13 cellular contexts compared by ENCODE assay signal in genomic region chr6:158769228-158769627, GRCh38. TPM values are rescaled to one million over a fixed set of nuclear protein-coding genes. Genes with fewer than 3 reads are reported as not detected.
DNase-seq lines count a peak whose midpoint lies in the region; ATAC-seq and TF ChIP-seq lines count a peak whose summit lies in the region.
"Had no signal": no experiment of that assay in that cellular context is flagged by ENCODE, and none has a peak within 500 bp of the region (broad histone marks: within the 10 kb centered on the region; RNA-seq: fewer than 3 reads in every experiment).

No MANE protein-coding gene starts in this region.

- intact Hi-C loops in activated naive CD4-positive, alpha-beta T cell treated with anti-CD3 and anti-CD28 coated beads for 36 hours (cut with micrococcal nuclease) = no loop called here
- intact Hi-C loops in left ventricle myocardium inferior (cut with micrococcal nuclease) = no loop called here

- no peaks in the 10 kb centered on the region for H3K9me3 Mint-ChIP-seq in activated naive CD4-positive, alpha-beta T cell treated with anti-CD3 and anti-CD28 coated beads for 36 hours
- no peaks in the 10 kb centered on the region for H3K9me3 Mint-ChIP-seq in activated CD8-positive, alpha-beta T cell treated with anti-CD3 and anti-CD28 coated beads, Interleukin-2, amount 10 ng/mL, durations not matched to agents 7 days and 5 days (ENCODE audit: insufficient read depth)
- H3K9me3 Mint-ChIP-seq in stimulated activated naive B cell treated with anti-CD40 and anti-IgM and Interleukin-4, amounts not matched to agents 10 μg/mL and 1 μg/mL and 100 μg/mL, for 72 hours = no peaks in the 10 kb centered on the region
- H3K9me3 Mint-ChIP-seq: activated naive CD4-positive, alpha-beta T cell treated with anti-CD3 and anti-CD28 coated beads, Interleukin-2, amount 50 U/mL, for 24 hours had no signal

- CTCF ChIA-PET in activated naive CD4-positive, alpha-beta T cell treated with anti-CD3 and anti-CD28 coated beads for 36 hours (lab: Charles Lee) = interaction anchor here (0.5 to 1.7 kb wide), 3 partner anchors 66 to 407 kb away, joined by 3 to 6 read pairs (median 5); no protein-coding TSS in a partner anchor
- CTCF ChIA-PET in activated CD8-positive, alpha-beta T cell treated with anti-CD3 and anti-CD28 coated beads, Interleukin-2, amount 10 ng/mL, durations not matched to agents 7 days and 5 days (lab: Charles Lee) = interaction anchor here (1.2 to 1.3 kb wide), 3 partner anchors 12 to 65 kb away, joined by 3 to 4 read pairs (median 3); no protein-coding TSS in a partner anchor

- no peaks in the 10 kb centered on the region for H3K27me3 ChIP-seq in left ventricle myocardium inferior (ENCODE audit: low read depth)
- H3K27me3 ChIP-seq: MG63 had no signal

- peak overlapping the region; percentile 85 for H3K27ac ChIP-seq in left ventricle myocardium inferior (replicated peaks)

- no peak for TF ChIP-seq CTCF in left ventricle myocardium inferior (IDR thresholded peaks at IDR 0.05; ENCODE audit: borderline replicate concordance)

- ATAC-seq in activated CD8-positive, alpha-beta T cell treated with anti-CD3 and anti-CD28 coated beads, Interleukin-2, amount 10 ng/mL, durations not matched to agents 7 days and 5 days = no peak
- ATAC-seq in stimulated activated naive B cell treated with anti-CD40 and anti-IgM and Interleukin-4, amounts not matched to agents 10 μg/mL and 1 μg/mL and 100 μg/mL, for 72 hours (replicated peaks) = no peak

- H3K4me1 ChIP-seq in left ventricle myocardium inferior = peaks cover 68% of the 10 kb centered on the region

- peaks cover 37% of the 10 kb centered on the region for H3K4me1 Mint-ChIP-seq in activated naive CD4-positive, alpha-beta T cell treated with anti-CD3 and anti-CD28 coated beads for 36 hours (ENCODE audit: low read depth)
- peaks cover 32% of the 10 kb centered on the region for H3K4me1 Mint-ChIP-seq in activated CD8-positive, alpha-beta T cell treated with anti-CD3 and anti-CD28 coated beads, Interleukin-2, amount 10 ng/mL, durations not matched to agents 7 days and 5 days (ENCODE audit: low read depth)
- H3K4me1 Mint-ChIP-seq in stimulated activated naive B cell treated with anti-CD40 and anti-IgM and Interleukin-4, amounts not matched to agents 10 μg/mL and 1 μg/mL and 100 μg/mL, for 72 hours = peaks cover 22 to 39% of the 10 kb centered on the region in 2 donors

- H3K9me3 ChIP-seq in left ventricle myocardium inferior (replicated peaks) = no peaks in the 10 kb centered on the region
- H3K9me3 ChIP-seq: MG63 had no signal

- POLR2A ChIA-PET in activated CD8-positive, alpha-beta T cell treated with anti-CD3 and anti-CD28 coated beads, Interleukin-2, amount 10 ng/mL, durations not matched to agents 7 days and 5 days (lab: Charles Lee) = interaction anchor here (0.8 kb wide), 1 partner anchor 12 kb away, joined by 4 read pairs; no protein-coding TSS in a partner anchor

- H3K27me3 Mint-ChIP-seq in activated naive CD4-positive, alpha-beta T cell treated with anti-CD3 and anti-CD28 coated beads for 36 hours (ENCODE audit: low read depth) = no peaks in the 10 kb centered on the region
- no peaks in the 10 kb centered on the region for H3K27me3 Mint-ChIP-seq in activated CD8-positive, alpha-beta T cell treated with anti-CD3 and anti-CD28 coated beads, Interleukin-2, amount 10 ng/mL, durations not matched to agents 7 days and 5 days (ENCODE audit: low read depth)
- H3K27me3 Mint-ChIP-seq in stimulated activated naive B cell treated with anti-CD40 and anti-IgM and Interleukin-4, amounts not matched to agents 10 μg/mL and 1 μg/mL and 100 μg/mL, for 72 hours = no peaks in the 10 kb centered on the region
- H3K27me3 Mint-ChIP-seq: activated naive CD4-positive, alpha-beta T cell treated with anti-CD3 and anti-CD28 coated beads, Interleukin-2, amount 50 U/mL, for 24 hours had no signal

- peaks cover 70% of the 10 kb centered on the region for H3K36me3 Mint-ChIP-seq in activated naive CD4-positive, alpha-beta T cell treated with anti-CD3 and anti-CD28 coated beads for 36 hours (ENCODE audit: low read depth)
- H3K36me3 Mint-ChIP-seq in activated CD8-positive, alpha-beta T cell treated with anti-CD3 and anti-CD28 coated beads, Interleukin-2, amount 10 ng/mL, durations not matched to agents 7 days and 5 days (ENCODE audit: low read depth) = peaks cover 89% of the 10 kb centered on the region
- H3K36me3 Mint-ChIP-seq in stimulated activated naive B cell treated with anti-CD40 and anti-IgM and Interleukin-4, amounts not matched to agents 10 μg/mL and 1 μg/mL and 100 μg/mL, for 72 hours = peaks cover 69 to 82% of the 10 kb centered on the region in 2 donors

- H3K4me3 ChIP-seq in left ventricle myocardium inferior = no peak overlapping the region
- H3K4me3 ChIP-seq: MG63 had no signal

- H3K4me3 Mint-ChIP-seq in activated naive CD4-positive, alpha-beta T cell treated with anti-CD3 and anti-CD28 coated beads for 36 hours = no peak overlapping the region
- H3K4me3 Mint-ChIP-seq in activated CD8-positive, alpha-beta T cell treated with anti-CD3 and anti-CD28 coated beads, Interleukin-2, amount 10 ng/mL, durations not matched to agents 7 days and 5 days = no peak overlapping the region
- H3K4me3 Mint-ChIP-seq in stimulated activated naive B cell treated with anti-CD40 and anti-IgM and Interleukin-4, amounts not matched to agents 10 μg/mL and 1 μg/mL and 100 μg/mL, for 72 hours = peak overlapping the region in 1 of 2 donors; percentile 42
- H3K4me3 Mint-ChIP-seq: activated naive CD4-positive, alpha-beta T cell treated with anti-CD3 and anti-CD28 coated beads, Interleukin-2, amount 50 U/mL, for 24 hours had no signal

- peaks cover 98% of the 10 kb centered on the region for H3K36me3 ChIP-seq in left ventricle myocardium inferior

- no peak for DNase-seq in activated naive CD4-positive, alpha-beta T cell treated with anti-CD3 and anti-CD28 coated beads for 36 hours
- DNase-seq in activated naive CD4-positive, alpha-beta T cell (lab: John Stamatoyannopoulos, UW) = no peak
- DNase-seq in activated CD8-positive, alpha-beta T cell treated with anti-CD3 and anti-CD28 coated beads, Interleukin-2, amount 10 ng/mL, durations not matched to agents 7 days and 5 days = no peak
- DNase-seq in left ventricle myocardium inferior (peak; percentile 36), midbrain (lab: John Stamatoyannopoulos, UW) (no peak), NCI-H1694 (lab: John Stamatoyannopoulos, UW) (no peak)
- DNase-seq in stimulated activated naive B cell treated with anti-CD40 and anti-IgM and Interleukin-4, amounts not matched to agents 10 μg/mL and 1 μg/mL and 100 μg/mL, for 72 hours = no peak
- no peak for DNase-seq in stimulated activated CD4-positive, alpha-beta T cell treated with anti-CD3 and anti-CD28 coated beads, Interleukin-12 subunit alpha, Interleukin-12 subunit beta, amount 100 ng/mL, for 4 hours
- DNase-seq: activated CD4-positive, alpha-beta T cell treated with anti-CD3 and anti-CD28 coated beads for 48 hours; EL; mammary epithelial cell; MG63 had no signal

- H3K27ac Mint-ChIP-seq in activated naive CD4-positive, alpha-beta T cell treated with anti-CD3 and anti-CD28 coated beads for 36 hours = peak overlapping the region; percentile 66
- H3K27ac Mint-ChIP-seq in activated CD8-positive, alpha-beta T cell treated with anti-CD3 and anti-CD28 coated beads, Interleukin-2, amount 10 ng/mL, durations not matched to agents 7 days and 5 days = peak overlapping the region; percentile 62
- peak overlapping the region; percentile 78 for H3K27ac Mint-ChIP-seq in stimulated activated naive B cell treated with anti-CD40 and anti-IgM and Interleukin-4, amounts not matched to agents 10 μg/mL and 1 μg/mL and 100 μg/mL, for 72 hours
- H3K27ac Mint-ChIP-seq: activated naive CD4-positive, alpha-beta T cell treated with anti-CD3 and anti-CD28 coated beads, Interleukin-2, amount 50 U/mL, for 24 hours had no signal

RNA-seq across cellular contexts. Expression of gene EZR, which starts 49.9 kb away (rescaled TPM):
- total RNA-seq in activated naive CD4-positive, alpha-beta T cell treated with anti-CD3 and anti-CD28 coated beads for 36 hours = 100 to 1,000 TPM; 229 to 230 TPM
- 100 to 1,000 TPM; 177 to 180 TPM for total RNA-seq in activated CD8-positive, alpha-beta T cell treated with anti-CD3 and anti-CD28 coated beads, Interleukin-2, amount 10 ng/mL, durations not matched to agents 7 days and 5 days
- 242 TPM for total RNA-seq in left ventricle myocardium inferior
